ENCODE assay signal across 9 cellular contexts in the genomic region with DNA sequence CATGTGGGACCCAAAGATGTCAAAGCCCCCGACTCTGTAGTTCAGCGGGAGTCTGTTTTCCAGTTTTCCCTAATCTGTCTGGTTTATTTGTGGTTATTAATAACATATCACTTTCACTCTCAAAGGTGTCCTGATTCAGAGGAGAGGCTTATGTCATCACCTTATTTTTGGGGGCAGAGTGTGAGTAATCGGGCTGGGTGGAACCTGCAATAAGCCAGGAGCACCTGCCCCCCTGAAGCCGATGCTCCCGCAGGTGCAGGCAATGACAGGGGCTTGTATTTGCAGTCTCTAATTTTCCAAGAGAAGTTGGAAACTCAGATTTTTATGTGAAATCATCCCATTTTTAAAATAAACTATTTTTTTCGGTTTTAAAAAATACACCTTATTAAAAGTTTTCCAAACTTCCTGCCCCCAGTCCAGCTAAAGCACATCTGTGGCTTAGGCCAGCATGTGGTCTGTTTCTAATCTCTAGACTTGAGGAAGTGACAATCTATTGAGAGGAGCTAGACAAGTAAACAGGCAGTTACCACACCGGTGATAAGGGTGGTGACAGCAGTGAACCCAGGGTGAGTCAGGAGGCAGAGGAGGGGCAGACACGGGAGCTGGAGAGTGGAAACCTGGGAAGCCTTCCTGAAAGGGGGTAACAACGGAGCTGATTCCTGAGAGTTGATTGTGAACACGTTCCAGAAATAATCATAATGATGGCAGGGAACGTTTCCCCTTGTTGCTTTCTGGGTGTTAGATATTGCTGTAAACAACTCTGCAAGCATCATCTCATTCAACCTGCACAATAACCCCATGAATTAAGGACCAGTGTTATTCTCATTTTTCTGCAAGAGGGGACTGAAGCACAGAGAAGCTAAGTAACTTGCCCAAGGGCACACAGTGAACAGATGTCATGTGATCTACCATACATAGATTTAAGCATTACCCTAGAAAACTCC. TPM values are rescaled to one million over a fixed set of nuclear protein-coding genes. Genes with fewer than 3 reads are reported as not detected.
DNase-seq lines count a peak whose midpoint lies in the region; ATAC-seq, FAIRE-seq and TF ChIP-seq lines count a peak whose summit lies in the region.
"Had no signal": no experiment of that assay in that cellular context is flagged by ENCODE, and none has a peak within 500 bp of the region (broad histone marks: within the 10 kb centered on the region; RNA-seq: fewer than 3 reads in every experiment).

No MANE protein-coding gene starts in this region.

- BruUV-seq in MCF 10A (replicated peaks; lab: Mats Ljungman, UMichigan) = no TSS peak
- BruUV-seq in PC-9 (replicated peaks; lab: Mats Ljungman, UMichigan) = no TSS peak

- peaks cover 55% of the 10 kb centered on the region for H3K4me1 Mint-ChIP-seq in MCF 10A (ENCODE audit: insufficient read depth, unreplicated experiment)

- H3K9ac ChIP-seq in mucosa of rectum (ENCODE audit: low read depth in 1 of 2, low read length in 2 of 2) = peak overlapping the region; percentile 60 to 77

- H3K27ac Mint-ChIP-seq in MCF 10A (ENCODE audit: low read depth, unreplicated experiment) = peak overlapping the region; percentile 76

- no peak for FAIRE-seq in bronchial epithelial cell (lab: Jason Lieb, UNC)
- FAIRE-seq: G401.6 had no signal

- no peaks in the 10 kb centered on the region for H3K79me2 ChIP-seq in PC-9 (ENCODE audit: low read depth)

- peak; percentile 67 for ATAC-seq in HG02981 (IDR thresholded peaks at IDR 0.05; ENCODE audit: unreplicated experiment)

- POLR2A ChIA-PET in MCF 10A (lab: Yijun Ruan, JAX) (interaction anchor here (0.6 to 8.6 kb wide), 12 partner anchors 12 to 305 kb away, joined by 3 to 251 read pairs (median 4); a partner anchor contains a TSS), PC-9 (lab: Charles Lee; ENCODE audit: unreplicated experiment) (interaction anchor here (0.5 to 1.0 kb wide), 4 partner anchors 10 to 173 kb away, joined by 3 to 29 read pairs (median 6); a partner anchor contains a TSS)

- H3K36me3 ChIP-seq in breast epithelium (no peaks in the 10 kb centered on the region), PC-9 (ENCODE audit: low read depth) (no peaks in the 10 kb centered on the region), bronchial epithelial cell (ENCODE audit: control insufficient read depth, insufficient read depth, low read length) (no peaks in the 10 kb centered on the region), mucosa of rectum (ENCODE audit: control insufficient read depth in 2 of 2, insufficient read depth in 2 of 2, low read length in 2 of 2) (no peaks in the 10 kb centered on the region)

- no peaks in the 10 kb centered on the region for H3K36me3 Mint-ChIP-seq in MCF 10A (ENCODE audit: insufficient read depth, unreplicated experiment)

- H3K4me1 ChIP-seq in breast epithelium (no peaks in the 10 kb centered on the region), PC-9 (replicated peaks; ENCODE audit: insufficient read depth) (peaks cover 64% of the 10 kb centered on the region), mucosa of rectum (ENCODE audit: control insufficient read depth in 2 of 2, insufficient read depth in 2 of 2, low read length in 2 of 2) (peaks cover 49 to 79% of the 10 kb centered on the region in 2 donors)

- H2AFZ ChIP-seq in PC-9 = no peak overlapping the region

- no peak for TF ChIP-seq POLR2A in breast epithelium (IDR thresholded peaks at IDR 0.05)

- H3F3A ChIP-seq in PC-9 (ENCODE audit: insufficient read depth, low read depth) = peaks cover 17% of the 10 kb centered on the region; the same call in 1 of the 2 replicates

- H3K27me3 ChIP-seq in breast epithelium (no peaks in the 10 kb centered on the region), PC-9 (ENCODE audit: insufficient read depth, low read depth) (no peaks in the 10 kb centered on the region), bronchial epithelial cell (ENCODE audit: control insufficient read depth, insufficient read depth, low read length) (no peaks in the 10 kb centered on the region), mucosa of rectum (ENCODE audit: control insufficient read depth in 2 of 2, insufficient read depth in 2 of 2, low read length in 2 of 2) (no peaks in the 10 kb centered on the region)

- H3K9me3 ChIP-seq in breast epithelium (no peaks in the 10 kb centered on the region), PC-9 (ENCODE audit: insufficient read depth, low read depth) (no peaks in the 10 kb centered on the region), mucosa of rectum (ENCODE audit: control insufficient read depth in 2 of 2, low read length in 2 of 2) (no peaks in the 10 kb centered on the region)

- no peaks in the 10 kb centered on the region for H3K27me3 Mint-ChIP-seq in MCF 10A (ENCODE audit: insufficient read depth, unreplicated experiment)

- TF ChIP-seq CTCF in MCF 10A (IDR thresholded peaks at IDR 0.05; ENCODE audit: unreplicated experiment) (no peak), breast epithelium (IDR thresholded peaks at IDR 0.05) (no peak), PC-9 (conservative IDR thresholded peaks at IDR 0.05) (no peak), bronchial epithelial cell (IDR thresholded peaks at IDR 0.05; ENCODE audit: insufficient read depth, low read length, severe bottlenecking) (no peak)

- no peak overlapping the region for H3K4me3 Mint-ChIP-seq in MCF 10A (ENCODE audit: unreplicated experiment)

- H3K27ac ChIP-seq in breast epithelium (no peak overlapping the region), PC-9 (peak overlapping the region; percentile 63), mucosa of rectum (ENCODE audit: low read depth in 2 of 2, low read length in 2 of 2) (peak overlapping the region; percentile 95 to 96)

- DNase-seq in MCF 10A (ENCODE audit: unreplicated experiment) (peak; percentile 59), breast epithelium (ENCODE audit: low spot score in 2 of 2) (no peak), PC-9 (peak; percentile 67 to 87), bronchial epithelial cell (ENCODE audit: low read depth) (peak; percentile 92), HK-2 (ENCODE audit: unreplicated experiment) (no peak), NCI-H1930 (lab: John Stamatoyannopoulos, UW) (no peak)

- H3K9me2 ChIP-seq in PC-9 (ENCODE audit: insufficient read depth) = no peaks in the 10 kb centered on the region

- H3K4me3 ChIP-seq in breast epithelium (no peak overlapping the region), PC-9 (no peak overlapping the region), bronchial epithelial cell (ENCODE audit: low read depth, low read length) (no peak overlapping the region), mucosa of rectum (ENCODE audit: low read length in 2 of 2) (no peak overlapping the region)

- no peaks in the 10 kb centered on the region for H3K9me3 Mint-ChIP-seq in MCF 10A (ENCODE audit: unreplicated experiment)

- intact Hi-C loops in MCF 10A (cut with micrococcal nuclease) = no loop called here
- intact Hi-C loops in breast epithelium (cut with DNase I; ENCODE audit: low total_unique reads) = no loop called here
- intact Hi-C loops in PC-9 (cut with micrococcal nuclease; ENCODE audit: unreplicated experiment) = loop anchor here (1.0 to 5.0 kb wide), 3 partner anchors 30 to 181 kb away; no protein-coding TSS in a partner anchor

- CTCF ChIA-PET in MCF 10A (lab: Yijun Ruan, JAX) (interaction anchor here (0.6 to 4.4 kb wide), 12 partner anchors 8 to 305 kb away, joined by 3 to 41 read pairs (median 3); a partner anchor contains a TSS), PC-9 (lab: Charles Lee) (interaction anchor here (0.6 kb wide), 1 partner anchor 41 kb away, joined by 4 read pairs; no protein-coding TSS in a partner anchor)

- H4K20me1 ChIP-seq in PC-9 (ENCODE audit: insufficient read depth) = no peaks in the 10 kb centered on the region

- H3K4me2 ChIP-seq in PC-9 = peak overlapping the region; percentile 55

RNA-seq across cellular contexts. Expression of a gene that starts 37.3 kb away (rescaled TPM):
- 16.8 and 27.9 TPM in 2 replicates for total RNA-seq in MCF 10A (2022)
- 100 to 1,000 TPM in 2 of 3 donors, 10 to 100 TPM in 1; 13.8 to 177 (median 135) TPM for total RNA-seq in breast epithelium
- total RNA-seq in PC-9 (2021) = 45.5 and 51.2 TPM in 2 replicates
- 38.5 and 42.9 TPM in 2 replicates for total RNA-seq in bronchial epithelial cell

Comparison
In these comparisons a context has a peak if more than half of its experiments do, and no peak if none do; other contexts are left out.
1. DNase-seq: peak in MCF 10A (single experiment), PC-9 (2 of 2) and bronchial epithelial cell (single experiment); none in breast epithelium (0 of 2), HK-2 (single experiment) and NCI-H1930 (0 of 2).
2. H3K27ac ChIP-seq: peak in PC-9 (single experiment) and mucosa of rectum (2 of 2); none in breast epithelium (0 of 2).